In genomic region chr10:14852236-14852635, GRCh38 we compare ENCODE assay signal across 9 cellular contexts.
"Had no signal": no experiment of that assay in that cellular context is flagged by ENCODE, and none has a peak within 500 bp of the region (broad histone marks: within the 10 kb centered on the region; RNA-seq: fewer than 3 reads in every experiment).

No MANE protein-coding gene starts in this region.

- H3K27ac ChIP-seq: GM23248, HL-60 had no signal

- H2AFZ ChIP-seq: GM23248 had no signal

- H3K4me1 ChIP-seq: HAP-1 had no signal

- H3K9me3 ChIP-seq: HAP-1 had no signal

- H3K9me3 Mint-ChIP-seq: HFFc6, IgD-negative memory B cell had no signal

- DNase-seq: GM23248, GOT3, H7, HFFc6 had no signal

- H3K27me3 Mint-ChIP-seq: IgD-negative memory B cell had no signal

- FAIRE-seq: HepG2 had no signal

- H3K4me3 Mint-ChIP-seq: HFFc6, IgD-negative memory B cell had no signal

- ATAC-seq: HCT116, HepG2 had no signal

- H3K4me3 ChIP-seq: GM23248, HAP-1 had no signal

- H3K27ac Mint-ChIP-seq: HFFc6, IgD-negative memory B cell had no signal

- H3K9ac ChIP-seq: GM23248 had no signal
